In the genomic region with DNA sequence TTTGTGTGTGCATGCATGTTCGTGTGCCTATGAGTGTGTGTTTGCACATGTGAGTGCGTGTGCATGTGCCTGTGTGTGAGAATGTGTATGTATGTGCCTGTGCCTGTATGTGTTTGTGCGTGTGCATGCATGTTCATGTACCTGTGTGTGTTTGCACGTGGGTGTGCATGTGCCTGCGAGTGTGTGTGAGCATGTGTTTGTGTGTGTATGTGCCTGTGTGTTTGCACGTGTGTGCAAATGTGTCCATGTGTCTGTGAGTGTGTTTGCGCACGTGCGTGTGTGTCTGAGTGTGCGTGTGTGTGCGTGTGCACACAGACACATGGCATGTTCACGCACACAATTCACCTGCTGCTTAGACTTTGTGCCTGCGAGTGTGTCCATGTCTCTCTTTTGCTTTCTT, we compare ENCODE assay signal across 20 cellular contexts.
A peak's percentile ranks its signal among the peaks of the same experiment; 100 is the strongest.
DNase-seq lines count a peak whose midpoint lies in the region; ATAC-seq, FAIRE-seq and TF ChIP-seq lines count a peak whose summit lies in the region.
"Had no signal": no experiment of that assay in that cellular context is flagged by ENCODE, and none has a peak within 500 bp of the region (broad histone marks: within the 10 kb centered on the region; RNA-seq: fewer than 3 reads in every experiment).

No MANE protein-coding gene starts in this region.

- DNase-seq in HepG2 (ENCODE audit: low spot score), result no peak
- no peak for DNase-seq in right lobe of liver
- DNase-seq in hepatocyte (ENCODE audit: low spot score), result no peak
- no peak for DNase-seq in trophoblast cell
- DNase-seq in inferior parietal cortex (ENCODE audit: extremely low spot score), result no peak
- DNase-seq in NCI-H345 (lab: John Stamatoyannopoulos, UW), result no peak
- DNase-seq: Caco-2; CD4-positive, CD25-positive, alpha-beta regulatory T cell; CD8-positive, alpha-beta T cell; DMS153; DND-41; GOT3; H7 had no signal

- no peak overlapping the region for H2BK12ac ChIP-seq in trophoblast cell (ENCODE audit: low read length)

- CTCF ChIA-PET in HepG2 (lab: Yijun Ruan, JAX; ENCODE audit: low intra/inter-chr PET ratio, low total read pairs), result no interaction called here

- BruUV-seq in HepG2 (replicated peaks; lab: Mats Ljungman, UMichigan), result no TSS peak

- intact Hi-C loops in HepG2 (cut with micrococcal nuclease; ENCODE audit: unreplicated experiment) (no loop called here), right lobe of liver (cut with DNase I) (no loop called here)

- 45% methylated on average over 8 of the region's 13 CpGs for WGBS in HepG2 (ENCODE audit: low lambda C conversion rate)
- WGBS in right lobe of liver (ENCODE audit: insufficient coverage, low coverage, low lambda C conversion rate, missing lambda C conversion rate), result 90% methylated on average over 8 of the region's 13 CpGs
- 96% methylated on average over 13 of the region's 13 CpGs for WGBS in hepatocyte (ENCODE audit: low lambda C conversion rate, missing lambda C conversion rate)
- no CpG with 5 or more reads among the region's 13 CpGs for WGBS in trophoblast cell (ENCODE audit: extremely low coverage, insufficient coverage, insufficient read length)

- H3K4me2 ChIP-seq in HepG2 (ENCODE audit: low read depth, low read length) (no peak overlapping the region), hepatocyte (peak overlapping the region; percentile 60), trophoblast cell (ENCODE audit: low read length) (no peak overlapping the region)
- H3K4me2 ChIP-seq: BLaER1 had no signal

- no peak overlapping the region for H4K91ac ChIP-seq in trophoblast cell (ENCODE audit: low read depth, low read length)

- H3K9me3 ChIP-seq in HepG2 (ENCODE audit: low read length) (no peaks in the 10 kb centered on the region), right lobe of liver (no peaks in the 10 kb centered on the region), hepatocyte (ENCODE audit: low read depth) (no peaks in the 10 kb centered on the region), trophoblast cell (ENCODE audit: insufficient read depth, low read depth, low read length) (peaks cover 11% of the 10 kb centered on the region)
- H3K9me3 ChIP-seq: BLaER1, Caco-2 had no signal

- POLR2A ChIA-PET in HepG2 (lab: Yijun Ruan, JAX), result no interaction called here

- H3K14ac ChIP-seq in trophoblast cell (ENCODE audit: low read length), result no peak overlapping the region

- no peak overlapping the region for H4K8ac ChIP-seq in trophoblast cell (ENCODE audit: low read depth, low read length)

- no peak overlapping the region for H3K18ac ChIP-seq in trophoblast cell (ENCODE audit: low read length)

- in situ Hi-C loops in HepG2 (cut with HindIII; ENCODE audit: extremely low pct_ligation_motif_present, low pct_unique_long_range_greater_than_20kb), result no loop called here

- no peak overlapping the region for H4K12ac ChIP-seq in trophoblast cell (ENCODE audit: low read depth, low read length)

- ATAC-seq in HepG2 (no peak), right lobe of liver (no peak)
- ATAC-seq: CD8-positive, alpha-beta T cell; HCT116 had no signal

- H2AK5ac ChIP-seq in trophoblast cell (ENCODE audit: low read length), result no peak overlapping the region

- H3K4me1 ChIP-seq in HepG2 (ENCODE audit: insufficient read depth, low read length), result no peaks in the 10 kb centered on the region
- H3K4me1 ChIP-seq in right lobe of liver, result no peaks in the 10 kb centered on the region
- peaks cover 5% of the 10 kb centered on the region for H3K4me1 ChIP-seq in hepatocyte (ENCODE audit: insufficient read depth)
- no peaks in the 10 kb centered on the region for H3K4me1 ChIP-seq in trophoblast cell (ENCODE audit: control insufficient read depth in 1 of 2, insufficient read depth in 2 of 2, low read length in 2 of 2)
- H3K4me1 ChIP-seq: Caco-2 had no signal

- H3K23ac ChIP-seq in trophoblast cell (ENCODE audit: low read length), result peak overlapping the region; percentile 8

- H4K20me1 ChIP-seq in HepG2 (ENCODE audit: insufficient read depth, low read length) (no peaks in the 10 kb centered on the region), hepatocyte (ENCODE audit: insufficient read depth, poor library complexity, severe bottlenecking) (no peaks in the 10 kb centered on the region)
- H4K20me1 ChIP-seq: BLaER1 had no signal

- TF ChIP-seq CTCF in HepG2 (CRISPR knock-in tag; IDR thresholded peaks at IDR 0.05) (no peak), right lobe of liver (IDR thresholded peaks at IDR 0.05) (no peak), hepatocyte (IDR thresholded peaks at IDR 0.05; ENCODE audit: poor library complexity) (no peak)

- H3K36me3 ChIP-seq in HepG2 (replicated peaks in 1 of 2; ENCODE audit: control insufficient read depth in 1 of 2, insufficient read depth in 2 of 2, low read length in 2 of 2), result no peaks in the 10 kb centered on the region
- no peaks in the 10 kb centered on the region for H3K36me3 ChIP-seq in right lobe of liver
- no peaks in the 10 kb centered on the region for H3K36me3 ChIP-seq in hepatocyte (replicated peaks; ENCODE audit: insufficient read depth, low read depth)
- no peaks in the 10 kb centered on the region for H3K36me3 ChIP-seq in trophoblast cell (ENCODE audit: control insufficient read depth in 1 of 2, insufficient read depth in 2 of 2, low read length in 2 of 2)
- H3K36me3 ChIP-seq: BLaER1 had no signal

- no peak for TF ChIP-seq POLR2A in HepG2 (IDR thresholded peaks at IDR 0.05; ENCODE audit: insufficient read depth in 1 of 2, low read depth in 2 of 2, low read length in 2 of 2)
- no peak for TF ChIP-seq POLR2A in right lobe of liver (IDR thresholded peaks at IDR 0.05)

- no peaks in the 10 kb centered on the region for H3K79me1 ChIP-seq in trophoblast cell (ENCODE audit: low read length)

- H3K79me2 ChIP-seq in HepG2 (ENCODE audit: insufficient read depth, low read length) (no peaks in the 10 kb centered on the region), hepatocyte (no peaks in the 10 kb centered on the region), trophoblast cell (ENCODE audit: control insufficient read depth, insufficient read depth, low read length, poor library complexity) (no peaks in the 10 kb centered on the region)

- TF ChIP-seq EP300 in HepG2 (IDR thresholded peaks at IDR 0.05; ENCODE audit: low read depth in 2 of 2, low read length in 2 of 2), result no peak
- no peak for TF ChIP-seq EP300 in HepG2 (CRISPR knock-in tag; IDR thresholded peaks at IDR 0.05; ENCODE audit: borderline replicate concordance)

- H3K9me2 ChIP-seq in hepatocyte (replicated peaks; ENCODE audit: insufficient read depth), result no peaks in the 10 kb centered on the region

- H2BK120ac ChIP-seq in trophoblast cell (ENCODE audit: insufficient read depth, low read length, poor library complexity), result no peak overlapping the region

- H3K4ac ChIP-seq in trophoblast cell (ENCODE audit: low read depth, low read length), result no peak overlapping the region

- no peak for FAIRE-seq in HepG2 (lab: Jason Lieb, UNC)
- FAIRE-seq: A204.1, G401.6, GM12892 had no signal

- H2AFZ ChIP-seq in HepG2 (ENCODE audit: low read length), result no peak overlapping the region
- H2AFZ ChIP-seq in hepatocyte, result no peak overlapping the region
- H2AFZ ChIP-seq in trophoblast cell (ENCODE audit: insufficient read depth, low read length, poor library complexity), result no peak overlapping the region

- H3K27me3 ChIP-seq in HepG2 (ENCODE audit: control insufficient read depth in 1 of 2, insufficient read depth in 2 of 2, low read length in 2 of 2), result peaks cover 3 to 28% of the 10 kb centered on the region in 2 experiments
- H3K27me3 ChIP-seq in right lobe of liver, result no peaks in the 10 kb centered on the region
- H3K27me3 ChIP-seq in hepatocyte, result no peaks in the 10 kb centered on the region
- H3K27me3 ChIP-seq in trophoblast cell (ENCODE audit: insufficient read depth, low read length), result no peaks in the 10 kb centered on the region
- H3K27me3 ChIP-seq: BLaER1 had no signal

- H3K4me3 ChIP-seq in HepG2 (replicated peaks in 1 of 3; ENCODE audit: insufficient read depth in 1 of 3, low read depth in 2 of 3, low read length in 3 of 3) (no peak overlapping the region), right lobe of liver (no peak overlapping the region), hepatocyte (no peak overlapping the region), trophoblast cell (ENCODE audit: low read depth, low read length) (peak overlapping the region; percentile 50)
- H3K4me3 ChIP-seq: BLaER1 had no signal

- no peak overlapping the region for H2BK5ac ChIP-seq in trophoblast cell (ENCODE audit: low read depth, low read length, poor library complexity)

- no peak for TF ChIP-seq RAD21 in HepG2 (CRISPR knock-in tag; IDR thresholded peaks at IDR 0.05)

- no peak overlapping the region for H3K27ac ChIP-seq in HepG2 (ENCODE audit: extremely low read length, insufficient read depth, low read length)
- H3K27ac ChIP-seq in right lobe of liver, result no peak overlapping the region
- no peak overlapping the region for H3K27ac ChIP-seq in hepatocyte
- no peak overlapping the region for H3K27ac ChIP-seq in trophoblast cell (ENCODE audit: low read depth, low read length)
- H3K27ac ChIP-seq: 22Rv1, BLaER1, C4-2B had no signal

- no peak overlapping the region for H3K9ac ChIP-seq in HepG2 (ENCODE audit: insufficient read depth, low read depth, low read length)
- no peak overlapping the region for H3K9ac ChIP-seq in trophoblast cell (ENCODE audit: low read length)
- H3K9ac ChIP-seq: BLaER1 had no signal

TF ChIP-seq in HepG2, 621 proteins besides CTCF, POLR2A, EP300 and RAD21:
- no peak for TF ChIP-seq ZNF549 (CRISPR knock-in tag; IDR thresholded peaks at IDR 0.05)
- TF ChIP-seq, protein P1, sequence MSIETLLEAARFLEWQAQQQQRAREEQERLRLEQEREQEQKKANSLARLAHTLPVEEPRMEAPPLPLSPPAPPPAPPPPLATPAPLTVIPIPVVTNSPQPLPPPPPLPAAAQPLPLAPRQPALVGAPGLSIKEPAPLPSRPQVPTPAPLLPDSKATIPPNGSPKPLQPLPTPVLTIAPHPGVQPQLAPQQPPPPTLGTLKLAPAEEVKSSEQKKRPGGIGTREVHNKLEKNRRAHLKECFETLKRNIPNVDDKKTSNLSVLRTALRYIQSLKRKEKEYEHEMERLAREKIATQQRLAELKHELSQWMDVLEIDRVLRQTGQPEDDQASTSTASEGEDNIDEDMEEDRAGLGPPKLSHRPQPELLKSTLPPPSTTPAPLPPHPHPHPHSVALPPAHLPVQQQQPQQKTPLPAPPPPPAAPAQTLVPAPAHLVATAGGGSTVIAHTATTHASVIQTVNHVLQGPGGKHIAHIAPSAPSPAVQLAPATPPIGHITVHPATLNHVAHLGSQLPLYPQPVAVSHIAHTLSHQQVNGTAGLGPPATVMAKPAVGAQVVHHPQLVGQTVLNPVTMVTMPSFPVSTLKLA (IDR thresholded peaks at IDR 0.05), result peak; percentile 97
